Comparison of ENCODE assay signal across 1 cellular context in the genomic region with DNA sequence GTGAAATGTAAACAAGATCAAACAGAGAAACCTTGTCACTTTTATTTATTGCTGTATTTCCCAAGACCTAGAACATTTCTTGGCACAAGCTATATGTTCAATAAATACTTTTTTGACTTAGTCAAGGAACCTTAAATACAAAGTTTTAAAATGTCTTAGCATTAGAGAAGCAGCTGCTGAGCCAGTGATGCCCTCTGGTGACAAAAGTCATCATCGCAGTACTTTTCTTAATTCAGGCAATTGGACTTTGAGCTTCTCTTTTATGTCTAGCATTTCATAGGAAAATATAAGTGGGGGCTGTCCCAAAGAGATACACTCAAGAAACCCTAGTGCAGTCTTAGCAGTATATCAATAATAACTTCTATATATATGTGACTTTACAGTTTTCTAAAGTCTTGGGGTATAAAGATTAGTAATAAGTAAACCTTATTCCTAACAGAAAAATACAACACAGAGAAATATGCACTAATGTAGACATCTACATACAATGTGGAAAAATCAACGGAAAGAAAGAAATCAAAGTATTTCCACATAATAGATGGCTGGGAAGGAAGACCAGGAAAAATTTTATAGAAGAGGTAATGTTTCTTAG.
TF ChIP-seq lines count a peak whose summit lies in the region.

No MANE protein-coding gene starts in this region.

TF ChIP-seq in HepG2, 621 proteins besides CTCF, POLR2A, EP300 and RAD21 (continued from another document):
- TF ChIP-seq, protein P1, sequence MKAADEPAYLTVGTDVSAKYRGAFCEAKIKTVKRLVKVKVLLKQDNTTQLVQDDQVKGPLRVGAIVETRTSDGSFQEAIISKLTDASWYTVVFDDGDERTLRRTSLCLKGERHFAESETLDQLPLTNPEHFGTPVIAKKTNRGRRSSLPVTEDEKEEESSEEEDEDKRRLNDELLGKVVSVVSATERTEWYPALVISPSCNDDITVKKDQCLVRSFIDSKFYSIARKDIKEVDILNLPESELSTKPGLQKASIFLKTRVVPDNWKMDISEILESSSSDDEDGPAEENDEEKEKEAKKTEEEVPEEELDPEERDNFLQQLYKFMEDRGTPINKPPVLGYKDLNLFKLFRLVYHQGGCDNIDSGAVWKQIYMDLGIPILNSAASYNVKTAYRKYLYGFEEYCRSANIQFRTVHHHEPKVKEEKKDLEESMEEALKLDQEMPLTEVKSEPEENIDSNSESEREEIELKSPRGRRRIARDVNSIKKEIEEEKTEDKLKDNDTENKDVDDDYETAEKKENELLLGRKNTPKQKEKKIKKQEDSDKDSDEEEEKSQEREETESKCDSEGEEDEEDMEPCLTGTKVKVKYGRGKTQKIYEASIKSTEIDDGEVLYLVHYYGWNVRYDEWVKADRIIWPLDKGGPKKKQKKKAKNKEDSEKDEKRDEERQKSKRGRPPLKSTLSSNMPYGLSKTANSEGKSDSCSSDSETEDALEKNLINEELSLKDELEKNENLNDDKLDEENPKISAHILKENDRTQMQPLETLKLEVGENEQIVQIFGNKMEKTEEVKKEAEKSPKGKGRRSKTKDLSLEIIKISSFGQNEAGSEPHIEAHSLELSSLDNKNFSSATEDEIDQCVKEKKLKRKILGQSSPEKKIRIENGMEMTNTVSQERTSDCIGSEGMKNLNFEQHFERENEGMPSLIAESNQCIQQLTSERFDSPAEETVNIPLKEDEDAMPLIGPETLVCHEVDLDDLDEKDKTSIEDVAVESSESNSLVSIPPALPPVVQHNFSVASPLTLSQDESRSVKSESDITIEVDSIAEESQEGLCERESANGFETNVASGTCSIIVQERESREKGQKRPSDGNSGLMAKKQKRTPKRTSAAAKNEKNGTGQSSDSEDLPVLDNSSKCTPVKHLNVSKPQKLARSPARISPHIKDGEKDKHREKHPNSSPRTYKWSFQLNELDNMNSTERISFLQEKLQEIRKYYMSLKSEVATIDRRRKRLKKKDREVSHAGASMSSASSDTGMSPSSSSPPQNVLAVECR (CRISPR knock-in tag; IDR thresholded peaks at IDR 0.05; ENCODE audit: borderline replicate concordance) = no peak
- TF ChIP-seq MYNN (CRISPR knock-in tag; IDR thresholded peaks at IDR 0.05; ENCODE audit: low read depth) = no peak
- no peak for TF ChIP-seq CAMTA2 (CRISPR knock-in tag; IDR thresholded peaks at IDR 0.05; ENCODE audit: borderline replicate concordance)
- TF ChIP-seq HNF4G (IDR thresholded peaks at IDR 0.05; ENCODE audit: borderline replicate concordance, low read depth, low read length) = peak; percentile 53; the same call in 1 of the 2 replicates
- TF ChIP-seq HNF4G (CRISPR knock-in tag; IDR thresholded peaks at IDR 0.05; ENCODE audit: borderline replicate concordance, low read depth) = no peak
- TF ChIP-seq, protein P2, sequence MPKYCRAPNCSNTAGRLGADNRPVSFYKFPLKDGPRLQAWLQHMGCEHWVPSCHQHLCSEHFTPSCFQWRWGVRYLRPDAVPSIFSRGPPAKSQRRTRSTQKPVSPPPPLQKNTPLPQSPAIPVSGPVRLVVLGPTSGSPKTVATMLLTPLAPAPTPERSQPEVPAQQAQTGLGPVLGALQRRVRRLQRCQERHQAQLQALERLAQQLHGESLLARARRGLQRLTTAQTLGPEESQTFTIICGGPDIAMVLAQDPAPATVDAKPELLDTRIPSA (CRISPR knock-in tag; IDR thresholded peaks at IDR 0.05; ENCODE audit: borderline replicate concordance) = no peak
TF ChIP-seq in HepG2: peak in this region for 4.
